9 cellular contexts compared by ENCODE assay signal in genomic region chr4:183876268-183876934, GRCh38. TPM values are rescaled to one million over a fixed set of nuclear protein-coding genes. Genes with fewer than 3 reads are reported as not detected.
DNase-seq lines count a peak whose midpoint lies in the region; ATAC-seq and TF ChIP-seq lines count a peak whose summit lies in the region.
"Had no signal": no experiment of that assay in that cellular context is flagged by ENCODE, and none has a peak within 500 bp of the region (broad histone marks: within the 10 kb centered on the region; RNA-seq: fewer than 3 reads in every experiment).

No MANE protein-coding gene starts in this region.

- TF ChIP-seq CTCF in cardiac fibroblast (IDR thresholded peaks at IDR 0.05; ENCODE audit: low read depth, low read length) = no peak
- no peak for TF ChIP-seq CTCF in lower lobe of right lung (IDR thresholded peaks at IDR 0.05)
- TF ChIP-seq CTCF in vagina (IDR thresholded peaks at IDR 0.05) = no peak

- H3K4me1 ChIP-seq in lower lobe of right lung (peaks cover 17% of the 10 kb centered on the region), vagina (peaks cover 9% of the 10 kb centered on the region)

- no peaks in the 10 kb centered on the region for H3K36me3 ChIP-seq in lower lobe of right lung
- no peaks in the 10 kb centered on the region for H3K36me3 ChIP-seq in vagina

- H3K9me3 ChIP-seq in lower lobe of right lung (no peaks in the 10 kb centered on the region), vagina (no peaks in the 10 kb centered on the region)

- no peak for TF ChIP-seq POLR2A in vagina (IDR thresholded peaks at IDR 0.05)

- ATAC-seq in lower lobe of right lung (peak; percentile 93 to 95), T-cell (replicated peaks in 1 of 4) (no peak), GM19397 (IDR thresholded peaks at IDR 0.05; ENCODE audit: unreplicated experiment) (no peak), GM18502 (IDR thresholded peaks at IDR 0.05; ENCODE audit: poor library complexity, unreplicated experiment) (no peak)

- peaks cover 0 to 2% (median 0%) of the 10 kb centered on the region in 3 donors for H3K4me1 Mint-ChIP-seq in T-cell
- H3K4me1 Mint-ChIP-seq: B cell had no signal

- H3K4me3 ChIP-seq in cardiac fibroblast (replicated peaks in 1 of 2; ENCODE audit: low read depth in 2 of 2, low read length in 2 of 2) (peak overlapping the region; percentile 35 to 36), lower lobe of right lung (peak overlapping the region; percentile 53), vagina (peak overlapping the region; percentile 38)

- H3K27me3 ChIP-seq in lower lobe of right lung (ENCODE audit: low read depth) (no peaks in the 10 kb centered on the region), vagina (no peaks in the 10 kb centered on the region)

- CTCF ChIA-PET in T-cell (lab: Charles Lee) = no interaction called here

- no peak overlapping the region for H3K27ac Mint-ChIP-seq in T-cell
- H3K27ac Mint-ChIP-seq: B cell had no signal

- H3K4me3 Mint-ChIP-seq in T-cell = no peak overlapping the region
- H3K4me3 Mint-ChIP-seq: B cell had no signal

- H3K9me3 Mint-ChIP-seq in T-cell = no peaks in the 10 kb centered on the region

- intact Hi-C loops in lower lobe of right lung (cut with DNase I) (no loop called here), vagina (cut with DNase I) (no loop called here)

- peaks cover 6 to 9% of the 10 kb centered on the region in 2 donors for H3K27me3 Mint-ChIP-seq in T-cell

- H3K27ac ChIP-seq in lower lobe of right lung = peak overlapping the region; percentile 71
- peak overlapping the region; percentile 27 for H3K27ac ChIP-seq in vagina

- DNase-seq in SHP77 (lab: John Stamatoyannopoulos, UW) = peak; percentile 43 to 47
- DNase-seq in SHP77 treated with DMSO at 0.1 percent for 48 hours (lab: John Stamatoyannopoulos, UW) = no peak
- peak; percentile 58 to 92 for DNase-seq in cardiac fibroblast (ENCODE audit: low read depth in 2 of 2)
- DNase-seq in lower lobe of right lung = peak; percentile 88
- DNase-seq in vagina (ENCODE audit: extremely low spot score in 2 of 2) = no peak
- DNase-seq in T-cell = no peak

- POLR2A ChIA-PET in T-cell (lab: Charles Lee) = no interaction called here

- no peaks in the 10 kb centered on the region for H3K36me3 Mint-ChIP-seq in T-cell

RNA-seq across cellular contexts. Expression of gene STOX2, which starts 28.7 kb away (rescaled TPM):
- total RNA-seq in lower lobe of right lung = 12.8 TPM
- 11.5 TPM for total RNA-seq in vagina
- total RNA-seq in T-cell = under 1 TPM in 2 of 5 donors, not detected in 3; 0.22 to 0.50 TPM
- total RNA-seq: B cell had no signal

Comparison
In these comparisons a context has a peak if more than half of its experiments do, and no peak if none do; other contexts are left out.
1. DNase-seq: peak in SHP77 (2 of 2), cardiac fibroblast (2 of 2) and lower lobe of right lung (single experiment); none in SHP77 treated with DMSO at 0.1 percent for 48 hours (single experiment), vagina (0 of 2) and T-cell (0 of 34).
2. ATAC-seq: peak in lower lobe of right lung (2 of 2); none in T-cell (0 of 4), GM19397 (single experiment) and GM18502 (single experiment).
3. Peak in every context shown above with its lines, with median percentiles within 50 percentile points of each other: H3K4me3 ChIP-seq.